8 cellular contexts compared by ENCODE assay signal in the genomic region with DNA sequence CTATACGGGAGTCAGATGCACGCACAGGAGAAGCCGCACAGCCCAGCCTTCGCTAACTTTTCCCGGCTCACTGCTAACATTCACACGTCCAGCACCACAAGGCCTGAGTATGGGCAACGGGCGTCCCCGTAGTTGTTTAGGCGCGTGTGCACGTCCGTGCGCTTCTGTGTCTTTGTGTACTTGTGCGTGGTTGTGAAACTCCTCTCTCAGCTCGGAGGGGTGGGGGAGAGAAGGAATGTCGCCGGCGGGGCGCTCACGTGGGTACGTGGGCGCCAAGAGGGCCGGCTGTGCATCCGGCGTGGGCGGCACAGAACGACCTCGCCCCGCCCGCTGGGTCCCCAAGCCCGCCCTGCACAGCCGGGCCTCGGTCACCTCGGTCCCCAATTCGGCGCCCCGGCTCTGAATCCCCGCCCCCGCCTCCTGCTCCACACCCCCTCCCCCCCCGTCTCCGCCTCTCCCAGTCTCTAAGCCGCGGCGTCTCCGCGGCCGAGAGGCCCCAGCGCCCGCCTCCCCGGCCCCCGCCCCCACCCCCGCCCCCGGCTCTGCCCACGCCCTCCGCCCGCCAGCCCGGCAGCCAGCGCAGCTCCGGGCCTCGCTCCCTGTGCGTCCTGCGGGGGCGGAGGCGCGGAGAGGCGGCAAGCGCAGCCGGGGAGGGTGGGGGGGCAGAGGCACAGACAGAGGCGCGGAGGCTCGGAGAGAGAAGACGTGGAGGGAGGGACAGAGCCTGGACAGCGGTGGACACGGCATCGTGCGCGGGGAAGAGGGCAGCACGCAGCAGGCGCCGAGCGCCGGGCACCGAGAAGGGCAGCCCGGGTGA. TPM values are rescaled to one million over a fixed set of nuclear protein-coding genes. Genes with fewer than 3 reads are reported as not detected.
DNase-seq lines count a peak whose midpoint lies in the region; ATAC-seq, FAIRE-seq and TF ChIP-seq lines count a peak whose summit lies in the region.

A gene with protein sequence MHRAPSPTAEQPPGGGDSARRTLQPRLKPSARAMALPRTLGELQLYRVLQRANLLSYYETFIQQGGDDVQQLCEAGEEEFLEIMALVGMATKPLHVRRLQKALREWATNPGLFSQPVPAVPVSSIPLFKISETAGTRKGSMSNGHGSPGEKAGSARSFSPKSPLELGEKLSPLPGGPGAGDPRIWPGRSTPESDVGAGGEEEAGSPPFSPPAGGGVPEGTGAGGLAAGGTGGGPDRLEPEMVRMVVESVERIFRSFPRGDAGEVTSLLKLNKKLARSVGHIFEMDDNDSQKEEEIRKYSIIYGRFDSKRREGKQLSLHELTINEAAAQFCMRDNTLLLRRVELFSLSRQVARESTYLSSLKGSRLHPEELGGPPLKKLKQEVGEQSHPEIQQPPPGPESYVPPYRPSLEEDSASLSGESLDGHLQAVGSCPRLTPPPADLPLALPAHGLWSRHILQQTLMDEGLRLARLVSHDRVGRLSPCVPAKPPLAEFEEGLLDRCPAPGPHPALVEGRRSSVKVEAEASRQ (plus strand): TSS at position 673 of the 817 bp plus-strand sequence. CDS start 158 bp downstream, outside the sequence.

- H3K4me3 Mint-ChIP-seq in central memory CD8-positive, alpha-beta T cell, result peak within 1 kb of the TSS; percentile 91

- peak within 1 kb of the TSS; percentile 84 for H3K27ac Mint-ChIP-seq in central memory CD8-positive, alpha-beta T cell (ENCODE audit: low read depth)

- TF ChIP-seq CTCF in AG09319 (IDR thresholded peaks at IDR 0.05; ENCODE audit: low read depth, low read length), result no peak
- TF ChIP-seq CTCF in kidney (IDR thresholded peaks at IDR 0.05; ENCODE audit: borderline replicate concordance, extremely low read depth, insufficient read depth), result no peak

- intact Hi-C loops in kidney (cut with DNase I), result no loop called here

- H3K9ac ChIP-seq in kidney (ENCODE audit: low read length in 2 of 2), result peak within 1 kb of the TSS; percentile 54 to 95

- H3K36me3 ChIP-seq in kidney (ENCODE audit: control insufficient read depth in 1 of 2, insufficient read depth in 2 of 2, low read length in 2 of 2), result peaks cover 4 to 21% of the 10 kb centered on the region in 2 donors

- ATAC-seq in GM19025 (IDR thresholded peaks at IDR 0.05; ENCODE audit: low read depth, unreplicated experiment), result peak; percentile 59
- ATAC-seq in HG03280 (IDR thresholded peaks at IDR 0.05; ENCODE audit: unreplicated experiment), result peak; percentile 58
- peak; percentile 49 to 55 for ATAC-seq in activated CD4-positive, CD25-positive, alpha-beta regulatory T cell treated with anti-CD3 and anti-CD28 coated beads, Interleukin-2, amount 50 U/mL, for 24 hours
- ATAC-seq in central memory CD8-positive, alpha-beta T cell (replicated peaks; ENCODE audit: extremely low read depth, poor library complexity, severe bottlenecking), result peak; percentile 69

- peak within 1 kb of the TSS; percentile 99 to 100 for H3K27ac ChIP-seq in kidney (ENCODE audit: low read depth in 2 of 2, low read length in 2 of 2)

- no peaks in the 10 kb centered on the region for H3K9me3 ChIP-seq in kidney (ENCODE audit: control insufficient read depth in 1 of 2, low read length in 2 of 2)

- peak; percentile 96 for DNase-seq in AG09319 (ENCODE audit: extremely low read depth, low read depth)
- DNase-seq in NCI-H446 (lab: John Stamatoyannopoulos, UW), result peak; percentile 35 to 92
- peak; percentile 75 to 84 for DNase-seq in central memory CD8-positive, alpha-beta T cell (ENCODE audit: low spot score in 2 of 2)
- DNase-seq in kidney, result peak; percentile 99
- DNase-seq in stimulated activated CD4-positive, alpha-beta T cell treated with anti-CD3 and anti-CD28 coated beads, Interleukin-12 subunit alpha, Interleukin-12 subunit beta, amount 100 ng/mL, for 48 hours (ENCODE audit: low read depth in 2 of 3, low spot score in 1 of 3), result peak; percentile 73 to 88 (median 76)

- peak within 1 kb of the TSS; percentile 83 to 84 for H3K4me3 ChIP-seq in kidney (ENCODE audit: low read length in 2 of 2)

- peaks cover 15 to 18% of the 10 kb centered on the region in 2 donors for H3K4me1 ChIP-seq in kidney (ENCODE audit: control insufficient read depth in 1 of 2, insufficient read depth in 1 of 2, low read depth in 1 of 2, low read length in 2 of 2)

- no peak for FAIRE-seq in kidney (lab: Jason Lieb, UNC)

- H3K4me1 Mint-ChIP-seq in central memory CD8-positive, alpha-beta T cell, result peaks cover 68% of the 10 kb centered on the region

- H3K36me3 Mint-ChIP-seq in central memory CD8-positive, alpha-beta T cell (ENCODE audit: insufficient read depth), result peaks cover 16% of the 10 kb centered on the region

- H3K9me3 Mint-ChIP-seq in central memory CD8-positive, alpha-beta T cell, result no peaks in the 10 kb centered on the region

- H3K27me3 Mint-ChIP-seq in central memory CD8-positive, alpha-beta T cell, result no peaks in the 10 kb centered on the region

RNA-seq across cellular contexts. Expression of the gene that starts here (rescaled TPM):
- 28.0 TPM for total RNA-seq in kidney
- polyA plus RNA-seq in kidney (ENCODE audit: insufficient read depth, low read depth, low replicate concordance), result 13.9 TPM

Comparison
In these comparisons a context has a peak if more than half of its experiments do, and no peak if none do; other contexts are left out.
1. Peak in every context shown above with its lines: DNase-seq, ATAC-seq, H3K4me3 ChIP-seq and H3K27ac ChIP-seq.